9 cellular contexts compared by ENCODE assay signal in genomic region chr1:33152685-33153432, GRCh38. TPM values are rescaled to one million over a fixed set of nuclear protein-coding genes. Genes with fewer than 3 reads are reported as not detected.
A peak's percentile ranks its signal among the peaks of the same experiment; 100 is the strongest.
DNase-seq lines count a peak whose midpoint lies in the region; ATAC-seq, FAIRE-seq and TF ChIP-seq lines count a peak whose summit lies in the region.
"Had no signal": no experiment of that assay in that cellular context is flagged by ENCODE, and none has a peak within 500 bp of the region (broad histone marks: within the 10 kb centered on the region; RNA-seq: fewer than 3 reads in every experiment).

No MANE protein-coding gene starts in this region.

- TF ChIP-seq CTCF in endodermal cell (conservative IDR thresholded peaks at IDR 0.05) (no peak), nephron progenitor cell (IDR thresholded peaks at IDR 0.05) (no peak), Peyer's patch (IDR thresholded peaks at IDR 0.05) (no peak)

- no peak for ATAC-seq in HG02852 (IDR thresholded peaks at IDR 0.05; ENCODE audit: unreplicated experiment)

- H3K4me1 ChIP-seq in endodermal cell (ENCODE audit: control insufficient read depth, insufficient read depth, low read length) (peaks cover 4% of the 10 kb centered on the region), Peyer's patch (no peaks in the 10 kb centered on the region)

- H3K27ac ChIP-seq in endodermal cell (ENCODE audit: low read depth, low read length) = peak overlapping the region; percentile 96
- H3K27ac ChIP-seq in Peyer's patch = peak overlapping the region in 1 of 4 donors; percentile 0

- no peaks in the 10 kb centered on the region for H3K27me3 Mint-ChIP-seq in endodermal cell (ENCODE audit: insufficient read depth)
- H3K27me3 Mint-ChIP-seq in nephron progenitor cell (ENCODE audit: low read depth, poor library complexity) = no peaks in the 10 kb centered on the region

- H3K4me3 Mint-ChIP-seq in endodermal cell (peak overlapping the region; percentile 12), nephron progenitor cell (no peak overlapping the region)

- H3K36me3 ChIP-seq in endodermal cell (ENCODE audit: control insufficient read depth, insufficient read depth, low read length) (no peaks in the 10 kb centered on the region), Peyer's patch (peaks cover 0 to 5% (median 0%) of the 10 kb centered on the region in 3 donors)

- peak overlapping the region; percentile 90 for H3K27ac Mint-ChIP-seq in endodermal cell
- H3K27ac Mint-ChIP-seq in nephron progenitor cell = peak overlapping the region; percentile 94

- H3K9me3 ChIP-seq in endodermal cell (ENCODE audit: control insufficient read depth, low read length) (no peaks in the 10 kb centered on the region), Peyer's patch (no peaks in the 10 kb centered on the region)

- no peak for FAIRE-seq in H54 (lab: Jason Lieb, UNC)

- WGBS in endodermal cell (ENCODE audit: insufficient coverage in 1 of 2, insufficient read length in 1 of 2), 2 experiments = 41 to 54% methylated on average over 2 of the region's 2 CpGs

- H3K36me3 Mint-ChIP-seq in endodermal cell (ENCODE audit: low read depth) (peaks cover 11% of the 10 kb centered on the region), nephron progenitor cell (ENCODE audit: low read depth) (peaks cover 34% of the 10 kb centered on the region)

- H3K9me3 Mint-ChIP-seq in endodermal cell = no peaks in the 10 kb centered on the region
- no peaks in the 10 kb centered on the region for H3K9me3 Mint-ChIP-seq in nephron progenitor cell

- no peak for TF ChIP-seq POLR2A in H54 (IDR thresholded peaks at IDR 0.05; ENCODE audit: low read depth, low read length)
- no peak for TF ChIP-seq POLR2A in Peyer's patch (IDR thresholded peaks at IDR 0.05)

- H3K27me3 ChIP-seq in endodermal cell (ENCODE audit: control insufficient read depth, insufficient read depth, low read length, poor library complexity, severe bottlenecking) (no peaks in the 10 kb centered on the region), Peyer's patch (no peaks in the 10 kb centered on the region)

- H3K4me3 ChIP-seq in endodermal cell (ENCODE audit: low read length) (no peak overlapping the region), Peyer's patch (no peak overlapping the region)

- H3K9ac ChIP-seq in endodermal cell (ENCODE audit: extremely low read depth, low read length, poor library complexity, severe bottlenecking) = no peak overlapping the region

- H3K4me1 Mint-ChIP-seq in endodermal cell = peaks cover 8% of the 10 kb centered on the region
- H3K4me1 Mint-ChIP-seq in nephron progenitor cell = peaks cover 60% of the 10 kb centered on the region

- DNase-seq in DMS153 treated with DMSO at 0.1 percent for 48 hours (lab: John Stamatoyannopoulos, UW; ENCODE audit: unreplicated experiment) (peak; percentile 100), NCI-H2171 (lab: John Stamatoyannopoulos, UW) (peak; percentile 98), endodermal cell (peak; percentile 92), nephron progenitor cell (peak; percentile 53), H54 (ENCODE audit: insufficient read length, low spot score) (no peak), Peyer's patch (no peak)
- DNase-seq in activated CD4-positive, alpha-beta T cell treated with anti-CD3 and anti-CD28 coated beads, Interleukin-2, amount 50 U/mL, for 4 hours = no peak
- DNase-seq: stimulated activated CD4-positive, alpha-beta T cell treated with anti-CD3 and anti-CD28 coated beads, Interleukin-12 subunit alpha, Interleukin-12 subunit beta, amount 100 ng/mL, for 4 hours had no signal

RNA-seq across cellular contexts. Expression of gene TRIM62, which starts 29.0 kb away (rescaled TPM):
- 1 to 10 TPM; 5.1 to 6.0 TPM for total RNA-seq in endodermal cell
- polyA plus RNA-seq in endodermal cell (2013, experiment 1 of 2) = 9.4 TPM
- polyA plus RNA-seq in endodermal cell (2013, experiment 2 of 2) = 8.0 TPM
- total RNA-seq in Peyer's patch = 10 to 100 TPM in 3 of 4 donors, 1 to 10 TPM in 1; 3.5 to 22.8 (median 17.9) TPM

Comparison
In these comparisons a context has a peak if more than half of its experiments do, and no peak if none do; other contexts are left out.
1. DNase-seq: peak in DMS153 treated with DMSO at 0.1 percent for 48 hours (single experiment), NCI-H2171 (single experiment), endodermal cell (single experiment) and nephron progenitor cell (single experiment); none in activated CD4-positive, alpha-beta T cell treated with anti-CD3 and anti-CD28 coated beads, Interleukin-2, amount 50 U/mL, for 4 hours (0 of 2), H54 (single experiment) and Peyer's patch (0 of 3).